Comparison of ENCODE assay signal across 1 cellular context in genomic region chr5:85646641-85647040, GRCh38.
TF ChIP-seq lines count a peak whose summit lies in the region.

No MANE protein-coding gene starts in this region.

TF ChIP-seq in WTC11, 78 proteins besides CTCF, POLR2A, EP300 and RAD21 (continued from another document):
- TF ChIP-seq ATF1 (CRISPR knock-in tag; IDR thresholded peaks at IDR 0.05) = no peak
- no peak for TF ChIP-seq ZNF416 (CRISPR knock-in tag; IDR thresholded peaks at IDR 0.05)
- no peak for TF ChIP-seq PREB (CRISPR knock-in tag; IDR thresholded peaks at IDR 0.05; ENCODE audit: borderline replicate concordance)
- no peak for TF ChIP-seq FOXJ3 (CRISPR knock-in tag; IDR thresholded peaks at IDR 0.05; ENCODE audit: borderline replicate concordance)
- TF ChIP-seq USF1 (CRISPR knock-in tag; IDR thresholded peaks at IDR 0.05) = no peak
